17 cellular contexts compared by ENCODE assay signal in the genomic region with DNA sequence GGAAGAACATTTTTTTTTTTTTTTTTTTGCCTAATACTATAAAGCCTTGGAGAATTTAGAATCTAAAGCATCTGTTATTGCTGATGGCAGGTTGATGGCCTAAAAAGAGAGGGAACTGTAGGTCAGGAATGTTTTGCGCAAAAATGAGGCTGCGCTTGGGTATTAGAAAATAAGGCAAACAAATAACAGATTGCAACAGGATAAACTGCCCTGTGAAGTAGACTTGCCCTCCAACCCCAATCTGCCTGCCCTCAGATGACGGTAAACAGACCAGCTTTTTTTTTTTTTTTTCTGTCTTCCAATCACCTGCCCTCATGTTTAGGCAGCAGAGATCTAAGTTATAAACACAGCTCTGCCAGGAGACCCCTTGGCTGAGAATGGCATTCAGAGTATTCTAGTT. TPM values are rescaled to one million over a fixed set of nuclear protein-coding genes. Genes with fewer than 3 reads are reported as not detected.
DNase-seq lines count a peak whose midpoint lies in the region; ATAC-seq and TF ChIP-seq lines count a peak whose summit lies in the region.
"Had no signal": no experiment of that assay in that cellular context is flagged by ENCODE, and none has a peak within 500 bp of the region (broad histone marks: within the 10 kb centered on the region; RNA-seq: fewer than 3 reads in every experiment).

No MANE protein-coding gene starts in this region.

- peaks cover 4% of the 10 kb centered on the region for H3K4me1 ChIP-seq in psoas muscle

- no peak overlapping the region for H3K27ac ChIP-seq in psoas muscle
- H3K27ac ChIP-seq: SK-N-MC had no signal

- intact Hi-C loops in activated CD4-positive, alpha-beta memory T cell treated with anti-CD3 and anti-CD28 coated beads for 36 hours (cut with micrococcal nuclease): loop anchor here (10.0 kb wide), 1 partner anchor 265 kb away; the partner anchor contains the start of gene TMEM106A
- intact Hi-C loops in psoas muscle (cut with DNase I): loop anchor here in 1 of 2 donors (10.0 kb wide), 1 partner anchor 265 kb away; the partner anchor contains the start of gene TMEM106A

- no peaks in the 10 kb centered on the region for H3K9me3 ChIP-seq in psoas muscle

- H3K4me3 Mint-ChIP-seq in brain (no peak overlapping the region), nephron (no peak overlapping the region)
- no peak overlapping the region for H3K4me3 Mint-ChIP-seq in activated CD4-positive, alpha-beta memory T cell treated with anti-CD3 and anti-CD28 coated beads for 36 hours
- H3K4me3 Mint-ChIP-seq: CD14-positive monocyte, T-cell had no signal

- no peak for TF ChIP-seq CTCF in brain (conservative IDR thresholded peaks at IDR 0.05)
- no peak for TF ChIP-seq CTCF in nephron (IDR thresholded peaks at IDR 0.05; ENCODE audit: unreplicated experiment in 3 of 3)
- no peak for TF ChIP-seq CTCF in psoas muscle (IDR thresholded peaks at IDR 0.05)

- no peak overlapping the region for H3K4me3 ChIP-seq in psoas muscle
- H3K4me3 ChIP-seq: SK-N-MC had no signal

- no peaks in the 10 kb centered on the region for H3K36me3 Mint-ChIP-seq in brain
- no peaks in the 10 kb centered on the region for H3K36me3 Mint-ChIP-seq in nephron (ENCODE audit: low read depth)
- peaks cover 6% of the 10 kb centered on the region for H3K36me3 Mint-ChIP-seq in activated CD4-positive, alpha-beta memory T cell treated with anti-CD3 and anti-CD28 coated beads for 36 hours
- H3K36me3 Mint-ChIP-seq: CD14-positive monocyte had no signal

- WGBS in psoas muscle, 3 donors: 91 to 94% (median 92%) methylated on average over 3 of the region's 3 CpGs

- no peaks in the 10 kb centered on the region for H3K36me3 ChIP-seq in psoas muscle (ENCODE audit: insufficient read depth in 1 of 2, low read depth in 1 of 2)

- H3K27me3 Mint-ChIP-seq in brain (peaks cover 7% of the 10 kb centered on the region), nephron (ENCODE audit: low read depth) (peaks cover 3% of the 10 kb centered on the region)
- no peaks in the 10 kb centered on the region for H3K27me3 Mint-ChIP-seq in activated CD4-positive, alpha-beta memory T cell treated with anti-CD3 and anti-CD28 coated beads for 36 hours
- H3K27me3 Mint-ChIP-seq: T-cell had no signal

- no peak for ATAC-seq in psoas muscle
- ATAC-seq: Panc1, T-cell had no signal

- H3K4me1 Mint-ChIP-seq in brain (peaks cover 54% of the 10 kb centered on the region), nephron (peaks cover 45% of the 10 kb centered on the region)
- peaks cover 9% of the 10 kb centered on the region for H3K4me1 Mint-ChIP-seq in activated CD4-positive, alpha-beta memory T cell treated with anti-CD3 and anti-CD28 coated beads for 36 hours (ENCODE audit: low read depth)

- POLR2A ChIA-PET in activated CD4-positive, alpha-beta memory T cell treated with anti-CD3 and anti-CD28 coated beads for 36 hours (lab: Charles Lee): no interaction called here

- DNase-seq in NCI-H1694 (lab: John Stamatoyannopoulos, UW): peak; percentile 63
- DNase-seq in NCI-H524 treated with DMSO at 0.1 percent for 48 hours (lab: John Stamatoyannopoulos, UW): peak; percentile 35
- DNase-seq in activated CD4-positive, alpha-beta memory T cell treated with anti-CD3 and anti-CD28 coated beads for 36 hours: no peak
- DNase-seq in psoas muscle: no peak
- no peak for DNase-seq in globus pallidus (ENCODE audit: low spot score)
- DNase-seq in stimulated activated CD4-positive, alpha-beta T cell treated with anti-CD3 and anti-CD28 coated beads, Interleukin-2, amount 100 ng/mL, for 48 hours: no peak
- DNase-seq: DMS153, H7, NCI-H1105 treated with DMSO at 0.1 percent for 48 hours, NCI-H2029, NCI-H526 treated with DMSO at 0.1 percent for 48 hours, T-cell had no signal

- H3K27ac Mint-ChIP-seq in brain (peak overlapping the region in 4 of 5 experiments; percentile 27 to 56 (median 45)), nephron (peak overlapping the region in 2 of 3 experiments; percentile 66)
- H3K27ac Mint-ChIP-seq in activated CD4-positive, alpha-beta memory T cell treated with anti-CD3 and anti-CD28 coated beads for 36 hours: no peak overlapping the region
- H3K27ac Mint-ChIP-seq: CD14-positive monocyte, T-cell had no signal

- H3K9me3 Mint-ChIP-seq in brain: peaks cover 0 to 3% (median 0%) of the 10 kb centered on the region in 5 experiments
- no peaks in the 10 kb centered on the region for H3K9me3 Mint-ChIP-seq in nephron
- H3K9me3 Mint-ChIP-seq in activated CD4-positive, alpha-beta memory T cell treated with anti-CD3 and anti-CD28 coated beads for 36 hours: no peaks in the 10 kb centered on the region
- H3K9me3 Mint-ChIP-seq: T-cell had no signal

- CTCF ChIA-PET in activated CD4-positive, alpha-beta memory T cell treated with anti-CD3 and anti-CD28 coated beads for 36 hours (lab: Charles Lee): interaction anchor here (7.2 kb wide), 1 partner anchor 85 kb away, joined by 261 read pairs; the partner anchor contains the start of gene ARL4D

- H3K27me3 ChIP-seq in psoas muscle (ENCODE audit: insufficient read depth in 3 of 3, low read length in 2 of 3): no peaks in the 10 kb centered on the region

RNA-seq across cellular contexts. Expression of gene DHX8, which starts 3.8 kb away (rescaled TPM):
- polyA plus RNA-seq in brain (ENCODE audit: insufficient read depth, low read depth, low replicate concordance): 54.1 TPM
- total RNA-seq in activated CD4-positive, alpha-beta memory T cell treated with anti-CD3 and anti-CD28 coated beads for 36 hours: 10 to 100 TPM; 47.8 to 54.1 TPM
- total RNA-seq in psoas muscle: 10 to 100 TPM; 22.5 to 42.5 (median 27.9) TPM
- polyA plus RNA-seq in psoas muscle: 10 to 100 TPM; 13.4 to 28.3 (median 21.7) TPM

Comparison
In these comparisons a context has a peak if more than half of its experiments do, and no peak if none do; other contexts are left out.
1. DNase-seq: peak in NCI-H1694 (single experiment) and NCI-H524 treated with DMSO at 0.1 percent for 48 hours (single experiment); none in activated CD4-positive, alpha-beta memory T cell treated with anti-CD3 and anti-CD28 coated beads for 36 hours (single experiment), psoas muscle (0 of 2), globus pallidus (single experiment) and stimulated activated CD4-positive, alpha-beta T cell treated with anti-CD3 and anti-CD28 coated beads, Interleukin-2, amount 100 ng/mL, for 48 hours (0 of 2).